Comparison of ENCODE assay signal across 23 cellular contexts in the genomic region with DNA sequence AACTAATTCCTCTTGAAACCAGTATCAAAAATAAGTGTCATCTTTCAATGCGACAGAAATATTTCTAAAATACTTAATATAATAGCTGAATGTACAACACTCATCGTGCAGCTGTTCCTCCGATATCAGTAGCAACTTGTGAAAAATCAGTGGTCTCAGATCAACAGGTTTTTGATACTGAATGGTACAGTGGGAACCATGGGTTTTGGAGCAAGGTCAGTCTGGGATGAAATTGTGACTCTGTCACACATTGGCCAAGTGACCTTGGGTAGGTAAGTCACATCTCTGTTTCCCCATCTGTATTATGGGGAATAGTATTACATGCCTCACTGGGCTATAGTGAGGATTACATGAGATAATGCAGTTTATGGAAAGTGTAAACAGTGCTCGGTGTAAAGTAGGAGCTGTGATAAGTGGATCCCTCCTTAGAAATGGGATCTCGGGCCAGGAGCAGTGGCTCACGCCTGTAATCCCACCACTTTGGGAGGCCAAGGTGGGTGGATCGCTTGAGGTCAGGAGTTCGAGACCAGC. TPM values are rescaled to one million over a fixed set of nuclear protein-coding genes. Genes with fewer than 3 reads are reported as not detected.
"Had no signal": no experiment of that assay in that cellular context is flagged by ENCODE, and none has a peak within 500 bp of the region (broad histone marks: within the 10 kb centered on the region; RNA-seq: fewer than 3 reads in every experiment).

No MANE protein-coding gene starts in this region.

- H3K4me3 Mint-ChIP-seq: activated naive CD8-positive, alpha-beta T cell treated with anti-CD3 and anti-CD28 coated beads for 36 hours had no signal

- H3K36me3 Mint-ChIP-seq: immature natural killer cell had no signal

- H3K36me3 ChIP-seq: cardiac muscle cell, sigmoid colon, thoracic aorta, upper lobe of left lung had no signal

- ATAC-seq: left ventricle myocardium superior, SK-N-SH treated with all-trans-retinoic acid at 6 μM for 48 hours had no signal

- H3K27me3 Mint-ChIP-seq: activated naive CD8-positive, alpha-beta T cell treated with anti-CD3 and anti-CD28 coated beads for 36 hours; progenitor cell of endocrine pancreas had no signal

- H3K4me3 ChIP-seq: cardiac muscle cell, hepatocyte, sigmoid colon, smooth muscle cell, thoracic aorta, upper lobe of left lung had no signal

- H3K9me3 ChIP-seq: sigmoid colon, thoracic aorta, upper lobe of left lung had no signal

- H3K27me3 ChIP-seq: cardiac muscle cell, hepatocyte, sigmoid colon, upper lobe of left lung had no signal

- H3K27ac ChIP-seq: cardiac muscle cell, hepatocyte, sigmoid colon, thoracic aorta, upper lobe of left lung had no signal

- H3K9me3 Mint-ChIP-seq: activated naive CD8-positive, alpha-beta T cell treated with anti-CD3 and anti-CD28 coated beads for 36 hours; activated T-helper 2 cell treated with anti-CD3 and anti-CD28 coated beads, Interferon-gamma antibody, Interleukin-2, Interleukin-4, amounts not matched to agents 10 μg/mL and 5 μg/mL and 100 μg/mL, durations not matched to agents 14 hours and 24 hours and 36 hours; immature natural killer cell had no signal

- DNase-seq: activated naive CD4-positive, alpha-beta T cell treated with Interleukin-2 at 50 U/mL for 16 hours; activated naive CD8-positive, alpha-beta T cell treated with anti-CD3 and anti-CD28 coated beads for 36 hours; activated T-cell treated with anti-CD3 and anti-CD28 coated beads, Interleukin-2, amount 50 U/mL, for 1 hour; foreskin melanocyte; immature natural killer cell; left ventricle myocardium superior; midbrain; retina; sigmoid colon; stimulated activated CD4-positive, alpha-beta T cell treated with anti-CD3 and anti-CD28 coated beads, Interleukin-15, amount 100 ng/mL, for 24 hours; stimulated activated naive CD4-positive, alpha-beta T cell treated with Interleukin-2 at 50 U/mL for 16 hours; T-helper 1 cell; T-helper 9 cell; upper lobe of left lung had no signal

- H3K27ac Mint-ChIP-seq: activated naive CD8-positive, alpha-beta T cell treated with anti-CD3 and anti-CD28 coated beads for 36 hours; activated T-helper 2 cell treated with anti-CD3 and anti-CD28 coated beads, Interferon-gamma antibody, Interleukin-2, Interleukin-4, amounts not matched to agents 10 μg/mL and 5 μg/mL and 100 μg/mL, durations not matched to agents 14 hours and 24 hours and 36 hours; progenitor cell of endocrine pancreas had no signal

RNA-seq across cellular contexts. Expression of gene PRDM12, which starts 46.5 kb away (rescaled TPM):
- total RNA-seq: activated naive CD8-positive, alpha-beta T cell treated with anti-CD3 and anti-CD28 coated beads for 36 hours; epithelial cell of proximal tubule; hepatocyte; left ventricle myocardium superior; osteoblast; progenitor cell of endocrine pancreas; sigmoid colon; smooth muscle cell; thoracic aorta had no signal
- polyA plus RNA-seq: hepatocyte, sigmoid colon, smooth muscle cell had no signal
